Comparison of ENCODE assay signal across 25 cellular contexts in the genomic region with DNA sequence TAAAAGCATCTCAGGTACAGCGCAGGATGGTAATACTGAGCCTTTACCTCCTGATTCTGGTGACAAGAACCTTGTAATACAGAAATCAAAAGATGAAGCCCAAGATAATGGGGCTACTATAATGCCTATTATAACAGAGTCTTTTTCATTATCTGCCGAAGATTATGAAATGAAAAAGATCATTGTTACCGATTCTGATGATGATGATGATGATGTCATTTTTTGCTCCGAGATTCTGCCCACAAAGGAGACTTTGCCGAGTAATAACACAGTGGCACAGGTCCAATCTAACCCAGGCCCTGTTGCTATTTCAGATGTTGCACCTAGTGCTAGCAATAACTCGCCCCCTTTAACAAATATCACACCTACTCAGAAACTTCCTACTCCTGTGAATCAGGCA. TPM values are rescaled to one million over a fixed set of nuclear protein-coding genes. Genes with fewer than 3 reads are reported as not detected.
"Had no signal": no experiment of that assay in that cellular context is flagged by ENCODE, and none has a peak within 500 bp of the region (broad histone marks: within the 10 kb centered on the region; RNA-seq: fewer than 3 reads in every experiment).

No MANE protein-coding gene starts in this region.

- H3K27me3 ChIP-seq: adrenal gland, breast epithelium, MG63, Peyer's patch, SJSA1 had no signal

- ATAC-seq: activated CD4-positive, CD25-positive, alpha-beta regulatory T cell treated with anti-CD3 and anti-CD28 coated beads, Interleukin-2, amount 50 U/mL, for 24 hours; activated CD8-positive, alpha-beta T cell treated with anti-CD3 and anti-CD28 coated beads for 36 hours; activated T-cell treated with anti-CD3 and anti-CD28 coated beads, Interleukin-2, amount 50 U/mL, for 72 hours; SK-N-SH treated with all-trans-retinoic acid at 6 μM for 48 hours had no signal

- H3K9me3 ChIP-seq: adrenal gland, breast epithelium, MG63, Peyer's patch, SJSA1 had no signal

- H3K4me3 ChIP-seq: adrenal gland, breast epithelium, MG63, Peyer's patch, SJSA1 had no signal

- H3K36me3 ChIP-seq: breast epithelium had no signal

- H3K27me3 Mint-ChIP-seq: activated CD8-positive, alpha-beta T cell treated with anti-CD3 and anti-CD28 coated beads for 36 hours; activated naive CD8-positive, alpha-beta T cell treated with anti-CD3 and anti-CD28 coated beads, Interleukin-2, amount 10 ng/mL, durations not matched to agents 7 days and 5 days had no signal

- H3K27ac Mint-ChIP-seq: activated CD8-positive, alpha-beta T cell treated with anti-CD3 and anti-CD28 coated beads for 36 hours; activated naive CD8-positive, alpha-beta T cell treated with anti-CD3 and anti-CD28 coated beads, Interleukin-2, amount 10 ng/mL, durations not matched to agents 7 days and 5 days; activated T-cell treated with anti-CD3 and anti-CD28 coated beads, Interleukin-2, amount 50 U/mL, for 72 hours; activated T-helper 2 cell treated with anti-CD3 and anti-CD28 coated beads, Interferon-gamma antibody, Interleukin-2, Interleukin-4, amounts not matched to agents 10 μg/mL and 5 μg/mL and 100 μg/mL, durations not matched to agents 14 hours and 24 hours and 36 hours had no signal

- H3K9me3 Mint-ChIP-seq: activated CD8-positive, alpha-beta T cell treated with anti-CD3 and anti-CD28 coated beads for 36 hours; activated naive CD8-positive, alpha-beta T cell treated with anti-CD3 and anti-CD28 coated beads, Interleukin-2, amount 10 ng/mL, durations not matched to agents 7 days and 5 days; activated T-cell treated with anti-CD3 and anti-CD28 coated beads, Interleukin-2, amount 50 U/mL, for 72 hours; activated T-helper 2 cell treated with anti-CD3 and anti-CD28 coated beads, Interferon-gamma antibody, Interleukin-2, Interleukin-4, amounts not matched to agents 10 μg/mL and 5 μg/mL and 100 μg/mL, durations not matched to agents 14 hours and 24 hours and 36 hours had no signal

- H3K4me1 ChIP-seq: adrenal gland, breast epithelium, Peyer's patch had no signal

- H3K27ac ChIP-seq: adrenal gland, breast epithelium, Peyer's patch, RWPE1, SJSA1 had no signal

- H3K4me3 Mint-ChIP-seq: activated CD8-positive, alpha-beta T cell treated with anti-CD3 and anti-CD28 coated beads for 36 hours; activated naive CD8-positive, alpha-beta T cell treated with anti-CD3 and anti-CD28 coated beads, Interleukin-2, amount 10 ng/mL, durations not matched to agents 7 days and 5 days; activated T-cell treated with anti-CD3 and anti-CD28 coated beads, Interleukin-2, amount 50 U/mL, for 72 hours had no signal

- DNase-seq: activated CD4-positive, alpha-beta T cell treated with anti-CD3 and anti-CD28 coated beads for 4 hours; activated CD8-positive, alpha-beta memory T cell treated with anti-CD3 and anti-CD28 coated beads, Interleukin-2, amount 50 U/mL, for 4 hours; activated CD8-positive, alpha-beta T cell treated with anti-CD3 and anti-CD28 coated beads for 36 hours; activated naive CD4-positive, alpha-beta T cell treated with anti-CD3 and anti-CD28 coated beads, Interleukin-2, amount 50 U/mL, for 16 hours; activated naive CD8-positive, alpha-beta T cell treated with anti-CD3 and anti-CD28 coated beads, Interleukin-2, amount 10 ng/mL, durations not matched to agents 7 days and 5 days; activated T-cell treated with anti-CD3 and anti-CD28 coated beads, Interleukin-2, amount 50 U/mL, for 72 hours; adrenal gland; central memory CD4-positive, alpha-beta T cell; MG63; NCI-H1105 treated with DMSO at 0.1 percent for 48 hours; NCI-H1436 treated with DMSO at 0.1 percent for 48 hours; NCI-H187; NCI-H2081; NCI-H446; NCI-H524; Peyer's patch; SHP77; SW 1271 had no signal

RNA-seq across cellular contexts. Expression of a gene that starts 57.5 kb away (rescaled TPM):
- total RNA-seq: activated CD8-positive, alpha-beta T cell treated with anti-CD3 and anti-CD28 coated beads for 36 hours; activated T-cell treated with anti-CD3 and anti-CD28 coated beads, Interleukin-2, amount 50 U/mL, for 72 hours; activated T-helper 2 cell treated with anti-CD3 and anti-CD28 coated beads, Interferon-gamma antibody, Interleukin-2, Interleukin-4, amounts not matched to agents 10 μg/mL and 5 μg/mL and 100 μg/mL, durations not matched to agents 14 hours and 24 hours and 36 hours; T-helper 1 cell treated with Interleukin-12 subunit alpha and Interleukin-12 subunit beta and Interleukin-4 antibody, amounts not matched to agents 30 ng/mL and 1 ng/mL, for 36 hours had no signal
